8 cellular contexts compared by ENCODE assay signal in genomic region chrX:119852410-119853353, GRCh38. TPM values are rescaled to one million over a fixed set of nuclear protein-coding genes. Genes with fewer than 3 reads are reported as not detected.
DNase-seq lines count a peak whose midpoint lies in the region; ATAC-seq and TF ChIP-seq lines count a peak whose summit lies in the region.

UPF3B (minus strand) TSS chrX:119852963; CDS start chrX:119852928, 35 bp downstream.

- H4K20me1 ChIP-seq in IMR-90 (ENCODE audit: insufficient read depth, low read length) = no peaks in the 10 kb centered on the region

- H4K8ac ChIP-seq in IMR-90 (ENCODE audit: low read depth in 2 of 2, low read length in 2 of 2) = peak within 1 kb of the TSS; percentile 64 to 90

- POLR2A ChIA-PET in IMR-90 (lab: Charles Lee; ENCODE audit: unreplicated experiment) = interaction anchor here (0.5 to 0.8 kb wide), 2 partner anchors 18 to 1127 kb away, joined by 3 read pairs; no protein-coding TSS in a partner anchor

- CTCF ChIA-PET in IMR-90 (lab: Yijun Ruan, JAX) = interaction anchor here (0.9 kb wide), 1 partner anchor 79 kb away, joined by 3 read pairs; no protein-coding TSS in a partner anchor

- H2AK9ac ChIP-seq in IMR-90 (replicated peaks; ENCODE audit: low read depth, low read length, poor library complexity) = no peak within 1 kb of the TSS

- 41 to 100% methylated on average over 2 to 19 of the region's 53 CpGs for WGBS in IMR-90 (ENCODE audit: extremely low coverage in 2 of 2, insufficient read length in 1 of 2), 2 experiments

- no peak within 1 kb of the TSS for H2BK20ac ChIP-seq in IMR-90 (ENCODE audit: low read depth, low read length)

- ATAC-seq in GM21528 (IDR thresholded peaks at IDR 0.05; ENCODE audit: low FRiP score, unreplicated experiment) = peak; percentile 96
- ATAC-seq in IMR-90 (ENCODE audit: low read depth) = peak; percentile 97

- TF ChIP-seq CTCF in IMR-90 (conservative IDR thresholded peaks at IDR 0.05; ENCODE audit: low read depth, low read length) (no peak), epithelial cell of esophagus (IDR thresholded peaks at IDR 0.05; ENCODE audit: insufficient read depth, low read depth, low read length, missing control alignments) (no peak)

- TF ChIP-seq POLR2A in IMR-90 (IDR thresholded peaks at IDR 0.05; ENCODE audit: low read depth, low read length) = peak; percentile 65; the same call in 1 of the 2 replicates

- H3K56ac ChIP-seq in IMR-90 (ENCODE audit: extremely low read depth, insufficient read depth, low read length) = peak within 1 kb of the TSS; percentile 46; the same call in 1 of the 2 replicates

- H3K36me3 ChIP-seq in IMR-90 (ENCODE audit: control insufficient read depth, insufficient read depth, low read length) = no peaks in the 10 kb centered on the region

- no peak for TF ChIP-seq RAD21 in IMR-90 (IDR thresholded peaks at IDR 0.05; ENCODE audit: low read length)

- H3K9ac ChIP-seq in IMR-90 (ENCODE audit: low read depth, low read length) = peak within 1 kb of the TSS; percentile 74

- DNase-seq in DMS 273 (lab: John Stamatoyannopoulos, UW; ENCODE audit: unreplicated experiment) = peak; percentile 99
- peak; percentile 98 for DNase-seq in IMR-90
- DNase-seq in OCI-M1 (lab: John Stamatoyannopoulos, UW) = peak; percentile 98
- DNase-seq in activated T-cell treated with anti-CD3 and anti-CD28 coated beads for 4 hours = peak; percentile 85
- DNase-seq in epithelial cell of esophagus (ENCODE audit: low read depth) = peak; percentile 97
- DNase-seq in stimulated activated CD8-positive, alpha-beta memory T cell treated with anti-CD3 and anti-CD28 coated beads, Interleukin-4, amount 100 ng/mL, for 1 hour (ENCODE audit: low read depth in 2 of 2, low spot score in 1 of 2) = peak; percentile 78 to 85

- in situ Hi-C loops in IMR-90 (cut with MboI; ENCODE audit: low sequenced_read_pairs) = no loop called here

- H3K27ac ChIP-seq in IMR-90 (ENCODE audit: insufficient read depth, low read length) = peak within 1 kb of the TSS; percentile 86

- intact Hi-C loops in IMR-90 (cut with micrococcal nuclease) = loop anchor here (2.0 kb wide), 1 partner anchor 160 kb away; the partner anchor contains the start of gene SEPTIN6

- H3K23ac ChIP-seq in IMR-90 (ENCODE audit: low read depth, low read length) = no peak within 1 kb of the TSS

- H2BK5ac ChIP-seq in IMR-90 (ENCODE audit: low read depth, low read length, poor library complexity, severe bottlenecking) = peak within 1 kb of the TSS; percentile 63

- BruUV-seq in IMR-90 (replicated peaks; lab: Mats Ljungman, UMichigan) = no TSS peak

- H3K4me1 ChIP-seq in IMR-90 (ENCODE audit: control insufficient read depth, insufficient read depth, low read length) (no peaks in the 10 kb centered on the region), mononuclear cell (ENCODE audit: insufficient read depth, low read length) (peaks cover 9% of the 10 kb centered on the region)

- no peak within 1 kb of the TSS for H2AK5ac ChIP-seq in IMR-90 (ENCODE audit: low read depth, low read length)

- H3K9me3 ChIP-seq in IMR-90 (ENCODE audit: control insufficient read depth, insufficient read depth, low read length) = no peaks in the 10 kb centered on the region
- no peaks in the 10 kb centered on the region for H3K9me3 ChIP-seq in mononuclear cell (ENCODE audit: low read depth, low read length)

- H3K4me3 ChIP-seq in IMR-90 (ENCODE audit: insufficient read depth, low read depth, low read length) (peak within 1 kb of the TSS; percentile 82), epithelial cell of esophagus (ENCODE audit: low read length) (peak within 1 kb of the TSS; percentile 74), mononuclear cell (ENCODE audit: low read length) (peak within 1 kb of the TSS; percentile 79)

- peak within 1 kb of the TSS; percentile 55 for H3K4ac ChIP-seq in IMR-90 (ENCODE audit: low read depth, low read length)

- H3K4me2 ChIP-seq in IMR-90 (ENCODE audit: low read depth, low read length) = peak within 1 kb of the TSS; percentile 82

- no peak within 1 kb of the TSS for H2BK15ac ChIP-seq in IMR-90 (ENCODE audit: low read depth, low read length)

- peak within 1 kb of the TSS; percentile 16 for H3K18ac ChIP-seq in IMR-90 (ENCODE audit: low read depth, low read length)

- no peak within 1 kb of the TSS for H2BK120ac ChIP-seq in IMR-90 (ENCODE audit: low read depth, low read length)

- dilution Hi-C loops in IMR-90 (cut with HindIII; ENCODE audit: low sequenced_read_pairs, unreplicated experiment) = no loop called here

- H3K14ac ChIP-seq in IMR-90 (replicated peaks; ENCODE audit: low read depth, low read length) = peak within 1 kb of the TSS; percentile 46; the same call in 1 of the 2 replicates

- H3K79me1 ChIP-seq in IMR-90 (ENCODE audit: low read depth in 1 of 2, low read length in 2 of 2) = peaks cover 0 to 4% of the 10 kb centered on the region in 2 experiments; a peak in 1 of 4 replicates

- H4K91ac ChIP-seq in IMR-90 (ENCODE audit: insufficient read depth, low read depth, low read length) = no peak within 1 kb of the TSS

- peak within 1 kb of the TSS; percentile 89 for H2AFZ ChIP-seq in IMR-90 (replicated peaks; ENCODE audit: low read length, poor library complexity)

- no peaks in the 10 kb centered on the region for H3K27me3 ChIP-seq in IMR-90 (ENCODE audit: control insufficient read depth, insufficient read depth, low read length)
- H3K27me3 ChIP-seq in mononuclear cell (ENCODE audit: insufficient read depth, low read length) = no peaks in the 10 kb centered on the region

- H4K5ac ChIP-seq in IMR-90 (ENCODE audit: low read depth, low read length) = peak within 1 kb of the TSS; percentile 54; the same call in 1 of the 2 replicates

- H3K9me1 ChIP-seq in IMR-90 (ENCODE audit: insufficient read depth, low read length) = no peaks in the 10 kb centered on the region

TF ChIP-seq in IMR-90, 13 proteins besides CTCF, POLR2A, EP300 and RAD21:
- TF ChIP-seq RCOR1 (IDR thresholded peaks at IDR 0.05; ENCODE audit: insufficient replicate concordance, low read length) (no peak), RFX5 (IDR thresholded peaks at IDR 0.05; ENCODE audit: low read depth, low read length) (no peak), ELK1 (IDR thresholded peaks at IDR 0.05; ENCODE audit: borderline replicate concordance, low read depth, low read length) (no peak), SMC3 (IDR thresholded peaks at IDR 0.05; ENCODE audit: low read depth, low read length) (no peak), FOS (IDR thresholded peaks at IDR 0.05; ENCODE audit: low read depth, low read length) (no peak), CHD1 (IDR thresholded peaks at IDR 0.05; ENCODE audit: low read depth, low read length) (no peak), NFE2L2 (IDR thresholded peaks at IDR 0.05; ENCODE audit: low read depth, low read length) (no peak), CEBPB (IDR thresholded peaks at IDR 0.05; ENCODE audit: low read depth, low read length) (no peak), MAZ (IDR thresholded peaks at IDR 0.05; ENCODE audit: borderline replicate concordance, low read depth, low read length) (no peak), BHLHE40 (IDR thresholded peaks at IDR 0.05; ENCODE audit: low read depth, low read length) (no peak)

RNA-seq across cellular contexts. Expression of gene UPF3B, which starts in this region (rescaled TPM):
- 0.54 and 1.4 TPM in 2 replicates for total RNA-seq in IMR-90 (2012; rRNA removed)
- polyA plus RNA-seq in IMR-90 (2012; rRNA removed) = 6.0 and 6.4 TPM in 2 replicates
- polyA plus RNA-seq in IMR-90 (2012; cell fraction: cytosol; rRNA removed) = 0.88 and 1.1 TPM in 2 replicates
- 0.84 and 4.6 TPM in 2 replicates for polyA plus RNA-seq in IMR-90 (2012; cell fraction: nucleus; rRNA removed; ENCODE audit: low replicate concordance)
- total RNA-seq in mononuclear cell = 2.3 TPM

Comparison
In these comparisons a context has a peak if more than half of its experiments do, and no peak if none do; other contexts are left out.
1. Peak in every context shown above with its lines: DNase-seq, ATAC-seq, H3K4me3 ChIP-seq and H3K27ac ChIP-seq.